Comparison of ENCODE assay signal across 8 cellular contexts in the genomic region with DNA sequence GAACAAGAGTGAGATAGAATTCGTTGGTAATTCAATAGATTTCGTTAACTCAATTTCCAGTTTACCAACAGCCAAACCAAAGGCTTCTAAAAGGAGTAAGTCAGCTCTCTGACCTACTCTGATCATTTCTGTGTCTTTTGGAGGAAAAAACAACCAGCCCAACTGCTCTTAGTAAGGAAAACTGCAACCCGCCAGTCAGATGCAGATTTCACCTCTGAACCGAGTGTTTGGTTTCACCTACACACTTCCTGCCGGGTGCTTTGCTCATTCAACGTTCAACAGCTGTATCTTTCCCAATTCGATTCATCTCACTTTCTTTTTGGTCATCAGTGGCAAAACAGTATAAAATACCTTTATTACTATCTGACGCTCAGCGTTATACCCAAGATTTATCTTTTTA. TPM values are rescaled to one million over a fixed set of nuclear protein-coding genes. Genes with fewer than 3 reads are reported as not detected.
DNase-seq lines count a peak whose midpoint lies in the region; ATAC-seq, FAIRE-seq and TF ChIP-seq lines count a peak whose summit lies in the region.

No MANE protein-coding gene starts in this region.

- TF ChIP-seq RAD21 in IMR-90 (IDR thresholded peaks at IDR 0.05; ENCODE audit: low read length) (no peak), K562 (CRISPR knock-in tag; conservative IDR thresholded peaks at IDR 0.05 in 1 of 2, IDR thresholded peaks at IDR 0.05 in 1 of 2) (no peak)

- H4K8ac ChIP-seq in IMR-90 (ENCODE audit: low read depth in 2 of 2, low read length in 2 of 2) = no peak overlapping the region

- H3K9me1 ChIP-seq in IMR-90 (ENCODE audit: insufficient read depth, low read length) (no peaks in the 10 kb centered on the region), K562 (ENCODE audit: control insufficient read depth, insufficient read depth, low read length) (no peaks in the 10 kb centered on the region)

- no peak for FAIRE-seq in K562 (lab: Jason Lieb, UNC)

- no peak overlapping the region for H4K91ac ChIP-seq in IMR-90 (ENCODE audit: insufficient read depth, low read depth, low read length)

- no peak for TF ChIP-seq CTCF in IMR-90 (conservative IDR thresholded peaks at IDR 0.05; ENCODE audit: low read depth, low read length)
- TF ChIP-seq CTCF in K562 (IDR thresholded peaks at IDR 0.05 in 2 of 3, conservative IDR thresholded peaks at IDR 0.05 in 1 of 3; ENCODE audit: insufficient read depth in 2 of 3, low read depth in 1 of 3, low read length in 3 of 3) = no peak

- 32% methylated on average over 3 of the region's 9 CpGs; no CpG with 5 or more reads in 1 of the 2 experiments for WGBS in IMR-90 (ENCODE audit: extremely low coverage in 2 of 2, insufficient read length in 1 of 2), 2 experiments
- 48% methylated on average over 8 of the region's 9 CpGs for WGBS in K562 (ENCODE audit: insufficient coverage, low coverage, missing lambda C conversion rate)

- H2AK9ac ChIP-seq in IMR-90 (replicated peaks; ENCODE audit: low read depth, low read length, poor library complexity) = no peak overlapping the region

- no peak overlapping the region for H3K27ac ChIP-seq in IMR-90 (ENCODE audit: insufficient read depth, low read length)
- no peak overlapping the region for H3K27ac ChIP-seq in K562 (ENCODE audit: extremely low read depth, low read depth, low read length)
- H3K27ac ChIP-seq in temporal lobe (ENCODE audit: low read depth, low read length) = peak overlapping the region; percentile 19

- BruUV-seq in IMR-90 (replicated peaks; lab: Mats Ljungman, UMichigan) (no TSS peak), K562 (replicated peaks; lab: Mats Ljungman, UMichigan) (no TSS peak)

- CTCF ChIA-PET in IMR-90 (lab: Yijun Ruan, JAX) (no interaction called here), K562 (lab: Yijun Ruan, JAX; ENCODE audit: low intra/inter-chr PET ratio) (no interaction called here)

- TF ChIP-seq EP300 in K562 (IDR thresholded peaks at IDR 0.05; ENCODE audit: low read length) = no peak

- no peaks in the 10 kb centered on the region; the same call in 1 of the 2 replicates for H3K4me1 ChIP-seq in IMR-90 (ENCODE audit: control insufficient read depth, insufficient read depth, low read length)
- peaks cover 0 to 2% of the 10 kb centered on the region in 2 experiments; a peak in 2 of 5 replicates for H3K4me1 ChIP-seq in K562 (replicated peaks in 1 of 2; ENCODE audit: control insufficient read depth in 2 of 2, insufficient read depth in 2 of 2, low read length in 2 of 2)

- intact Hi-C loops in IMR-90 (cut with micrococcal nuclease) = no loop called here
- intact Hi-C loops in K562 (cut with micrococcal nuclease) = no loop called here

- H2AK5ac ChIP-seq in IMR-90 (ENCODE audit: low read depth, low read length) = no peak overlapping the region

- no peak overlapping the region for H3K56ac ChIP-seq in IMR-90 (ENCODE audit: extremely low read depth, insufficient read depth, low read length)

- no peak overlapping the region for H2BK120ac ChIP-seq in IMR-90 (ENCODE audit: low read depth, low read length)

- H3K23ac ChIP-seq in IMR-90 (ENCODE audit: low read depth, low read length) = no peak overlapping the region

- H2BK15ac ChIP-seq in IMR-90 (ENCODE audit: low read depth, low read length) = no peak overlapping the region

- no peak for TF ChIP-seq POLR2A in IMR-90 (IDR thresholded peaks at IDR 0.05; ENCODE audit: low read depth, low read length)
- no peak for TF ChIP-seq POLR2A in K562 (conservative IDR thresholded peaks at IDR 0.05)

- H3K4me3 ChIP-seq in IMR-90 (ENCODE audit: insufficient read depth, low read depth, low read length) (no peak overlapping the region), K562 (no peak overlapping the region)

- no peak overlapping the region for H2BK5ac ChIP-seq in IMR-90 (ENCODE audit: low read depth, low read length, poor library complexity, severe bottlenecking)

- H3K9me3 ChIP-seq in IMR-90 (ENCODE audit: control insufficient read depth, insufficient read depth, low read length) (no peaks in the 10 kb centered on the region), K562 (replicated peaks; ENCODE audit: control insufficient read depth, insufficient read depth, low read depth, low read length) (no peaks in the 10 kb centered on the region)

- H3K4ac ChIP-seq in IMR-90 (ENCODE audit: low read depth, low read length) = no peak overlapping the region

- H3K4me2 ChIP-seq in IMR-90 (ENCODE audit: low read depth, low read length) (no peak overlapping the region), K562 (ENCODE audit: insufficient read depth, low read length) (no peak overlapping the region)

- H3K18ac ChIP-seq in IMR-90 (ENCODE audit: low read depth, low read length) = no peak overlapping the region

- POLR2A ChIA-PET in IMR-90 (lab: Charles Lee; ENCODE audit: unreplicated experiment) (no interaction called here), K562 (lab: Yijun Ruan, JAX) (no interaction called here)

- dilution Hi-C loops in IMR-90 (cut with HindIII; ENCODE audit: low sequenced_read_pairs, unreplicated experiment) = no loop called here

- no peak overlapping the region for H3K14ac ChIP-seq in IMR-90 (replicated peaks; ENCODE audit: low read depth, low read length)

- DNase-seq in activated effector memory CD4-positive, alpha-beta T cell treated with anti-CD3 and anti-CD28 coated beads, Interleukin-2, amount 50 U/mL, for 16 hours = peak; percentile 80
- no peak for DNase-seq in activated effector memory CD4-positive, alpha-beta T cell treated with Interleukin-2 at 50 U/mL for 16 hours
- DNase-seq in IMR-90 (peak; percentile 32), K562 (ENCODE audit: extremely low read depth in 1 of 4, low spot score in 3 of 4) (no peak), DMS153 treated with DMSO at 0.1 percent for 48 hours (lab: John Stamatoyannopoulos, UW; ENCODE audit: unreplicated experiment) (no peak), amygdala (lab: John Stamatoyannopoulos, UW) (no peak), pons (ENCODE audit: low spot score) (no peak)

- H3K9ac ChIP-seq in IMR-90 (ENCODE audit: low read depth, low read length) = no peak overlapping the region
- no peak overlapping the region for H3K9ac ChIP-seq in K562 (ENCODE audit: insufficient read depth in 1 of 2, low read depth in 2 of 2, low read length in 2 of 2)

- H3K36me3 ChIP-seq in IMR-90 (ENCODE audit: control insufficient read depth, insufficient read depth, low read length) (no peaks in the 10 kb centered on the region), K562 (ENCODE audit: control insufficient read depth, insufficient read depth, low read length) (no peaks in the 10 kb centered on the region)

- H3K79me2 ChIP-seq in K562 (ENCODE audit: control insufficient read depth, insufficient read depth, low read length) = no peaks in the 10 kb centered on the region

- H4K5ac ChIP-seq in IMR-90 (ENCODE audit: low read depth, low read length) = no peak overlapping the region

- H2BK20ac ChIP-seq in IMR-90 (ENCODE audit: low read depth, low read length) = no peak overlapping the region

- H3K79me1 ChIP-seq in IMR-90 (ENCODE audit: low read depth in 1 of 2, low read length in 2 of 2) = no peaks in the 10 kb centered on the region

- in situ Hi-C loops in IMR-90 (cut with MboI; ENCODE audit: low sequenced_read_pairs) (no loop called here), K562 (cut with MboI) (no loop called here)

- no peak for ATAC-seq in IMR-90 (ENCODE audit: low read depth)
- ATAC-seq in K562 = peak; percentile 34; the same call in 1 of the 3 replicates

- no peaks in the 10 kb centered on the region for H4K20me1 ChIP-seq in IMR-90 (ENCODE audit: insufficient read depth, low read length)
- no peaks in the 10 kb centered on the region for H4K20me1 ChIP-seq in K562 (replicated peaks; ENCODE audit: control insufficient read depth, insufficient read depth, low read length)

- H2AFZ ChIP-seq in IMR-90 (replicated peaks; ENCODE audit: low read length, poor library complexity) (no peak overlapping the region), K562 (ENCODE audit: low read depth, low read length) (peak overlapping the region; percentile 49)

- H3K27me3 ChIP-seq in IMR-90 (ENCODE audit: control insufficient read depth, insufficient read depth, low read length) (no peaks in the 10 kb centered on the region), K562 (ENCODE audit: control insufficient read depth in 2 of 2, insufficient read depth in 2 of 2, low read length in 2 of 2) (no peaks in the 10 kb centered on the region)

RNA-seq across cellular contexts. Expression of gene TMSB4X, which starts 24.5 kb away (rescaled TPM):
- total RNA-seq in IMR-90 (2012; rRNA removed) = 9,222 and 11,116 TPM in 2 replicates
- polyA plus RNA-seq in IMR-90 (2012; rRNA removed) = 4,133 and 4,648 TPM in 2 replicates
- 4,164 and 9,036 TPM in 2 replicates for polyA plus RNA-seq in IMR-90 (2012; cell fraction: cytosol; rRNA removed)
- 567 and 1,669 TPM in 2 replicates for polyA plus RNA-seq in IMR-90 (2012; cell fraction: nucleus; rRNA removed; ENCODE audit: low replicate concordance)
- total RNA-seq in K562 (2011; cell fraction: chromatin; rRNA removed; ENCODE audit: low replicate concordance) = 101 and 112 TPM in 2 replicates
- total RNA-seq in K562 (2011; cell fraction: nucleolus; rRNA removed) = 168 and 187 TPM in 2 replicates
- total RNA-seq in K562 (2011; cell fraction: nucleoplasm; rRNA removed) = 227 and 306 TPM in 2 replicates
- total RNA-seq in K562 (2014; rRNA removed) = 1,035 and 1,094 TPM in 2 replicates
- 1,529 and 1,745 TPM in 2 replicates for total RNA-seq in K562 (2014; rRNA removed; fragmentation: Illumina TruSeq; extraction: Trizol)
- 1,145 and 1,178 TPM in 2 replicates for total RNA-seq in K562 (2015; rRNA removed; fragmentation: Illumina TruSeq; extraction: Trizol)
- total RNA-seq in K562 (2021) = 1,266 and 1,292 TPM in 2 replicates
- 1,337 and 1,853 TPM in 2 replicates for polyA plus RNA-seq in K562 (2011; rRNA removed)
- polyA plus RNA-seq in K562 (2011; cell fraction: cytosol; rRNA removed) = 358 and 852 TPM in 2 replicates
- polyA plus RNA-seq in K562 (2011; cell fraction: nucleus; rRNA removed) = 404 and 705 TPM in 2 replicates
- 2,539 and 2,674 TPM in 2 replicates for polyA plus RNA-seq in K562 (2012)
- 1,680 and 2,424 TPM in 2 replicates for polyA plus RNA-seq in K562 (2014; fragmentation: Illumina TruSeq; extraction: Trizol)
- polyA plus RNA-seq in K562 (2014; fragmentation: Nextera tagmentation; extraction: Ambion mirVana) = 1,000 to 10,000 TPM; 1,688 to 2,035 TPM
- 1,576 and 1,785 TPM in 2 replicates for polyA plus RNA-seq in K562 (2014; rRNA removed)
- 876 and 1,337 TPM in 2 replicates for polyA minus RNA-seq in K562 (2011; rRNA and poly(A)+ RNA removed)
- polyA minus RNA-seq in K562 (2011; cell fraction: cytosol; rRNA and poly(A)+ RNA removed) = 265 and 346 TPM in 2 replicates
- 112 and 295 TPM in 2 replicates for polyA minus RNA-seq in K562 (2011; cell fraction: nucleus; rRNA and poly(A)+ RNA removed)
- 2,203 TPM for total RNA-seq in temporal lobe

RNA-seq across cellular contexts. Expression of gene FAM9C, which starts 45.0 kb away (rescaled TPM):
- total RNA-seq in IMR-90 (2012; rRNA removed) (not detected in 2 replicates), K562 (2014; rRNA removed) (not detected in 2 replicates), K562 (2014; rRNA removed; fragmentation: Illumina TruSeq; extraction: Trizol) (not detected in 2 replicates), K562 (2015; rRNA removed; fragmentation: Illumina TruSeq; extraction: Trizol) (not detected in 2 replicates), K562 (2021) (not detected in 2 replicates), temporal lobe (under 0.01 TPM)
- polyA plus RNA-seq in IMR-90 (2012; rRNA removed) (not detected in 2 replicates), K562 (2011; rRNA removed) (not detected in 2 replicates), K562 (2014; fragmentation: Illumina TruSeq; extraction: Trizol) (not detected in 2 replicates), K562 (2014; fragmentation: Nextera tagmentation; extraction: Ambion mirVana) (not detected), K562 (2014; rRNA removed) (not detected in 2 replicates)
- polyA plus RNA-seq in IMR-90 (2012; cell fraction: cytosol; rRNA removed) = not detected in 2 replicates
- not detected in 2 replicates for polyA plus RNA-seq in IMR-90 (2012; cell fraction: nucleus; rRNA removed; ENCODE audit: low replicate concordance)
- not detected in 2 replicates for total RNA-seq in K562 (2011; cell fraction: chromatin; rRNA removed; ENCODE audit: low replicate concordance)
- total RNA-seq in K562 (2011; cell fraction: nucleolus; rRNA removed) = not detected in 2 replicates
- total RNA-seq in K562 (2011; cell fraction: nucleoplasm; rRNA removed) = not detected in 2 replicates
- not detected in 2 replicates for polyA plus RNA-seq in K562 (2011; cell fraction: cytosol; rRNA removed)
- not detected in 2 replicates for polyA plus RNA-seq in K562 (2011; cell fraction: nucleus; rRNA removed)
- polyA plus RNA-seq in K562 (2012) = not detected in 2 replicates
- not detected in 2 replicates for polyA minus RNA-seq in K562 (2011; rRNA and poly(A)+ RNA removed)
- polyA minus RNA-seq in K562 (2011; cell fraction: cytosol; rRNA and poly(A)+ RNA removed) = not detected in 2 replicates
- not detected in 2 replicates for polyA minus RNA-seq in K562 (2011; cell fraction: nucleus; rRNA and poly(A)+ RNA removed)

Comparison
In these comparisons a context has a peak if more than half of its experiments do, and no peak if none do; other contexts are left out.
1. DNase-seq: peak in activated effector memory CD4-positive, alpha-beta T cell treated with anti-CD3 and anti-CD28 coated beads, Interleukin-2, amount 50 U/mL, for 16 hours (single experiment) and IMR-90 (single experiment); none in activated effector memory CD4-positive, alpha-beta T cell treated with Interleukin-2 at 50 U/mL for 16 hours (single experiment), K562 (0 of 4), DMS153 treated with DMSO at 0.1 percent for 48 hours (single experiment), amygdala (0 of 56) and pons (single experiment).